19 cellular contexts compared by ENCODE assay signal in genomic region chr3:35291837-35292236, GRCh38.
"Had no signal": no experiment of that assay in that cellular context is flagged by ENCODE, and none has a peak within 500 bp of the region (broad histone marks: within the 10 kb centered on the region; RNA-seq: fewer than 3 reads in every experiment).

No MANE protein-coding gene starts in this region.

- H3K4me2 ChIP-seq: smooth muscle cell had no signal

- H3K4me1 Mint-ChIP-seq: natural killer cell had no signal

- H3K9me3 Mint-ChIP-seq: activated naive CD4-positive, alpha-beta T cell treated with anti-CD3 and anti-CD28 coated beads, Interleukin-2, amount 10 ng/mL, durations not matched to agents 7 days and 5 days had no signal

- H3K4me3 Mint-ChIP-seq: activated naive CD4-positive, alpha-beta T cell treated with anti-CD3 and anti-CD28 coated beads, Interleukin-2, amount 10 ng/mL, durations not matched to agents 7 days and 5 days; activated naive CD8-positive, alpha-beta T cell treated with anti-CD3 and anti-CD28 coated beads, Interleukin-2, amount 50 U/mL, for 24 hours; effector memory CD8-positive, alpha-beta T cell; natural killer cell; stimulated activated naive CD8-positive, alpha-beta T cell treated with anti-CD3 and anti-CD28 coated beads, Interleukin-15, amount 100 ng/mL, for 72 hours; type B pancreatic cell had no signal

- H3K27me3 ChIP-seq: ascending aorta, cardiac muscle cell had no signal

- H3K36me3 ChIP-seq: ascending aorta, cardiac muscle cell, lower lobe of right lung had no signal

- H3K36me3 Mint-ChIP-seq: activated naive CD4-positive, alpha-beta T cell treated with anti-CD3 and anti-CD28 coated beads, Interleukin-2, amount 10 ng/mL, durations not matched to agents 7 days and 5 days; type B pancreatic cell had no signal

- H3K4me1 ChIP-seq: ascending aorta, lower lobe of right lung, parathyroid adenoma had no signal

- H3K79me2 ChIP-seq: parathyroid adenoma had no signal

- H3K9ac ChIP-seq: parathyroid adenoma had no signal

- H2AFZ ChIP-seq: parathyroid adenoma had no signal

- DNase-seq: activated CD4-positive, alpha-beta T cell treated with anti-CD3 and anti-CD28 coated beads, Interleukin-2, amount 50 U/mL, for 1 hour; activated CD8-positive, alpha-beta memory T cell treated with anti-CD3 and anti-CD28 coated beads, Interleukin-2, amount 50 U/mL, for 48 hours; activated effector memory CD4-positive, alpha-beta T cell treated with Interleukin-2 at 50 U/mL for 16 hours; activated naive CD4-positive, alpha-beta T cell treated with anti-CD3 and anti-CD28 coated beads, Interleukin-2, amount 10 ng/mL, durations not matched to agents 7 days and 5 days; activated naive CD8-positive, alpha-beta T cell treated with anti-CD3 and anti-CD28 coated beads, Interleukin-2, amount 50 U/mL, for 24 hours; activated T-cell treated with anti-CD3 and anti-CD28 coated beads, Interleukin-2, amount 50 U/mL, for 48 hours; effector memory CD8-positive, alpha-beta T cell; lower lobe of right lung; natural killer cell; stimulated activated CD4-positive, alpha-beta T cell treated with anti-CD3 and anti-CD28 coated beads, Interleukin-4, amount 100 ng/mL, for 1 hour; stimulated activated naive CD8-positive, alpha-beta T cell treated with anti-CD3 and anti-CD28 coated beads, Interleukin-15, amount 100 ng/mL, for 72 hours; T-helper 9 cell had no signal

- H3K27ac ChIP-seq: ascending aorta, cardiac muscle cell, lower lobe of right lung, parathyroid adenoma had no signal

- H3K27me3 Mint-ChIP-seq: activated naive CD4-positive, alpha-beta T cell treated with anti-CD3 and anti-CD28 coated beads, Interleukin-2, amount 10 ng/mL, durations not matched to agents 7 days and 5 days; activated naive CD8-positive, alpha-beta T cell treated with anti-CD3 and anti-CD28 coated beads, Interleukin-2, amount 50 U/mL, for 24 hours; effector memory CD8-positive, alpha-beta T cell; type B pancreatic cell had no signal

- H3K9me3 ChIP-seq: ascending aorta, lower lobe of right lung had no signal

- H3K4me3 ChIP-seq: ascending aorta, cardiac muscle cell, lower lobe of right lung, smooth muscle cell had no signal

- H3K27ac Mint-ChIP-seq: activated naive CD4-positive, alpha-beta T cell treated with anti-CD3 and anti-CD28 coated beads, Interleukin-2, amount 10 ng/mL, durations not matched to agents 7 days and 5 days; activated naive CD8-positive, alpha-beta T cell treated with anti-CD3 and anti-CD28 coated beads, Interleukin-2, amount 50 U/mL, for 24 hours; effector memory CD8-positive, alpha-beta T cell; natural killer cell; stimulated activated naive CD8-positive, alpha-beta T cell treated with anti-CD3 and anti-CD28 coated beads, Interleukin-15, amount 100 ng/mL, for 72 hours; type B pancreatic cell had no signal

- ATAC-seq: activated CD4-positive, CD25-positive, alpha-beta regulatory T cell treated with anti-CD3 and anti-CD28 coated beads, Interleukin-2, amount 50 U/mL, for 24 hours; activated naive CD8-positive, alpha-beta T cell treated with anti-CD3 and anti-CD28 coated beads, Interleukin-2, amount 50 U/mL, for 24 hours; effector memory CD8-positive, alpha-beta T cell; lower lobe of right lung; natural killer cell; sciatic nerve; stimulated activated naive CD8-positive, alpha-beta T cell treated with anti-CD3 and anti-CD28 coated beads, Interleukin-15, amount 100 ng/mL, for 72 hours had no signal
